In genomic region chr2:80711915-80712314, GRCh38 we compare ENCODE assay signal across 24 cellular contexts.
"Had no signal": no experiment of that assay in that cellular context is flagged by ENCODE, and none has a peak within 500 bp of the region (broad histone marks: within the 10 kb centered on the region; RNA-seq: fewer than 3 reads in every experiment).

No MANE protein-coding gene starts in this region.

- H3K36me3 Mint-ChIP-seq: mesothelial cell of epicardium had no signal

- H3K27me3 ChIP-seq: colonic mucosa, foreskin keratinocyte, gastroesophageal sphincter, heart left ventricle, left lung had no signal

- FAIRE-seq: endometrium, frontal cortex, islet of Langerhans, keratinocyte had no signal

- H3K27ac Mint-ChIP-seq: dendritic cell treated with granulocyte-macrophage colony-stimulating factor and Interleukin-4, amounts not matched to agents 40 ng/mL and 50 ng/mL, for 4 days; effector memory CD8-positive, alpha-beta T cell; endodermal cell; mesothelial cell of epicardium had no signal

- H3K4me3 ChIP-seq: colonic mucosa, gastroesophageal sphincter, heart left ventricle, left lung, lower lobe of right lung, mucosa of descending colon had no signal

- DNase-seq: colonic mucosa; cortex of kidney; effector CD8-positive, alpha-beta T cell; effector memory CD8-positive, alpha-beta T cell; endodermal cell; erythroblast; foreskin keratinocyte; heart left ventricle; hippocampal formation; left cardiac atrium; left lung; left ventricle myocardium superior; lower lobe of right lung; mesenchymal stem cell; mucosa of descending colon had no signal

- H3K27me3 Mint-ChIP-seq: dendritic cell treated with granulocyte-macrophage colony-stimulating factor and Interleukin-4, amounts not matched to agents 40 ng/mL and 50 ng/mL, for 4 days; effector memory CD8-positive, alpha-beta T cell had no signal

- H3K9me3 Mint-ChIP-seq: dendritic cell treated with granulocyte-macrophage colony-stimulating factor and Interleukin-4, amounts not matched to agents 40 ng/mL and 50 ng/mL, for 4 days; endodermal cell; mesothelial cell of epicardium had no signal

- H3K36me3 ChIP-seq: colonic mucosa, gastroesophageal sphincter, heart left ventricle, left lung, lower lobe of right lung had no signal

- H3K27ac ChIP-seq: colonic mucosa, epithelial cell of prostate, foreskin keratinocyte, gastroesophageal sphincter, heart left ventricle, left lung, lower lobe of right lung had no signal

- H3K4me1 ChIP-seq: colonic mucosa, foreskin keratinocyte, gastroesophageal sphincter, heart left ventricle, left lung, lower lobe of right lung had no signal

- H3K9me3 ChIP-seq: colonic mucosa, gastroesophageal sphincter, heart left ventricle, lower lobe of right lung, mucosa of descending colon had no signal

- H3K4me1 Mint-ChIP-seq: endodermal cell, mesothelial cell of epicardium had no signal

- ATAC-seq: effector memory CD8-positive, alpha-beta T cell; esophagus mucosa; foreskin keratinocyte; gastroesophageal sphincter; heart left ventricle; left cardiac atrium; left lung; left ventricle myocardium superior; lower lobe of right lung; mucosa of descending colon had no signal

- H3K4me3 Mint-ChIP-seq: dendritic cell treated with granulocyte-macrophage colony-stimulating factor and Interleukin-4, amounts not matched to agents 40 ng/mL and 50 ng/mL, for 4 days; effector memory CD8-positive, alpha-beta T cell; endodermal cell; mesothelial cell of epicardium had no signal
